ENCODE assay signal across 8 cellular contexts in the genomic region with DNA sequence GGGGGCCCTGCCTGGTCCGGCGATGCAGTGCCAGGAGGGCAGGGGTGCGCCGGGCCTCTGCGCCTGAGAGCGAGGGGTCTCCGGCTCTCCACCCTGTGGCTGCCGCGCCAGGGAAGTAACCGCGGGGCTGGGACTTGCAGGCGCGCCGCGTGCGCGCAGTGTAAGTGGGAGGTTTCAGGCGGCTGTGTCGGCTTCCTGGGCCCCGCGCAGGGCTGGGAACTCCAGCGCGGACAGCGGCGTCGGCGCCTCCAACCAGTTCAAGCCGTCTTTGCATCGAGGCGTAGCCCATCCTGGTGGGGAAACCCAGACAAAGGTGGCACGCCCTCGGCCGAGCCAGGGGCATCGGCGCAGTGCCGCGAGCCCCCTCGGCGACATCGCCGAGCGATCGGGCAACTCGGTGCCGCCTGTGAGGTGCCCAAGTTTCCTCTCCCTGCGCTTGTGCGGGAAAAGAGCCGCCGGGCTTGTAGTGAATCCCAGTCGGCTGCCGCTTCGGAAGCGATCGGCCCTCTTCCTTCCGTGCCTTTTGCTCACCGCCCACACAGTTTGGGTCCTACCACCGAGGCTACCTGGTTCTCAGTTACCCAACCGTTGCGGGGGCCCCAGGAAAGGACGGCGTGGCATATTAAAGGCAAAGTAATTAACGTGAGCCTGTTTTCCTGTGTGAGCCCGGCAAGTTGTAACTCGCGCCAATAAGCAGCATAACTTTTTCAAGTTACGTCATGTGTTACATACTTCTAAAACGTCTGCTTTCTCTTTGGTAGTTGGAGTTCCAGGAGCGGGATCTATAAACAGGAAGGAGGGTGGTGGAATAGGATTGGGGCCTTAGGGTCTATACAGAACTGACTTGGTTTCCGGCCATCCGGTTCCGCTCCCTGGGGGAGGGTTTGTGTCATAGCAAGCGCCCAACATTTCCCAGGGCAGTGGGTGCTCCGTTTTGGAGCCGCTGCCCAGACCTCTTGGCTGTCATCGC. TPM values are rescaled to one million over a fixed set of nuclear protein-coding genes. Genes with fewer than 3 reads are reported as not detected.
A peak's percentile ranks its signal among the peaks of the same experiment; 100 is the strongest.
DNase-seq lines count a peak whose midpoint lies in the region; ATAC-seq and TF ChIP-seq lines count a peak whose summit lies in the region.

No MANE protein-coding gene starts in this region.

- H3K27me3 ChIP-seq in right lobe of liver, result no peaks in the 10 kb centered on the region

- CTCF ChIA-PET in activated CD4-positive, alpha-beta T cell treated with anti-CD3 and anti-CD28 coated beads, Interleukin-2, amount 10 ng/mL, durations not matched to agents 7 days and 5 days (lab: Charles Lee), result no interaction called here

- no peaks in the 10 kb centered on the region for H3K36me3 ChIP-seq in right lobe of liver

- H3K27ac Mint-ChIP-seq in activated CD4-positive, alpha-beta T cell treated with anti-CD3 and anti-CD28 coated beads, Interleukin-2, amount 10 ng/mL, durations not matched to agents 7 days and 5 days, result peak overlapping the region; percentile 87

- peak; percentile 55 for TF ChIP-seq POLR2A in right lobe of liver (IDR thresholded peaks at IDR 0.05)

- POLR2A ChIA-PET in activated CD4-positive, alpha-beta T cell treated with anti-CD3 and anti-CD28 coated beads, Interleukin-2, amount 10 ng/mL, durations not matched to agents 7 days and 5 days (lab: Charles Lee), result no interaction called here

- H3K36me3 Mint-ChIP-seq in activated CD4-positive, alpha-beta T cell treated with anti-CD3 and anti-CD28 coated beads, Interleukin-2, amount 10 ng/mL, durations not matched to agents 7 days and 5 days (ENCODE audit: low read depth), result no peaks in the 10 kb centered on the region

- no peaks in the 10 kb centered on the region for H3K27me3 Mint-ChIP-seq in activated CD4-positive, alpha-beta T cell treated with anti-CD3 and anti-CD28 coated beads, Interleukin-2, amount 10 ng/mL, durations not matched to agents 7 days and 5 days

- H3K4me3 ChIP-seq in right lobe of liver, result peak overlapping the region; percentile 73 to 93 (median 79)

- peaks cover 0 to 18% (median 5%) of the 10 kb centered on the region in 4 donors for H3K4me1 ChIP-seq in right lobe of liver

- 0% methylated on average over 11 of the region's 75 CpGs for WGBS in right lobe of liver (ENCODE audit: insufficient coverage, low coverage, low lambda C conversion rate, missing lambda C conversion rate)

- H3K9me3 Mint-ChIP-seq in activated CD4-positive, alpha-beta T cell treated with anti-CD3 and anti-CD28 coated beads, Interleukin-2, amount 10 ng/mL, durations not matched to agents 7 days and 5 days, result no peaks in the 10 kb centered on the region

- H3K4me1 Mint-ChIP-seq in activated CD4-positive, alpha-beta T cell treated with anti-CD3 and anti-CD28 coated beads, Interleukin-2, amount 10 ng/mL, durations not matched to agents 7 days and 5 days, result peaks cover 52% of the 10 kb centered on the region

- intact Hi-C loops in right lobe of liver (cut with DNase I), result loop anchor here in 1 of 2 donors (5.0 kb wide), 1 partner anchor 163 kb away; no protein-coding TSS in a partner anchor

- ATAC-seq in HG02938 (IDR thresholded peaks at IDR 0.05; ENCODE audit: unreplicated experiment), result peak; percentile 41
- ATAC-seq in right lobe of liver, result peak; percentile 58 to 68 (median 68)

- peak; percentile 11 to 34 (median 28) for TF ChIP-seq CTCF in right lobe of liver (IDR thresholded peaks at IDR 0.05)

- DNase-seq in NCI-H1417 (lab: John Stamatoyannopoulos, UW), result peak; percentile 63 to 83 (median 79)
- no peak for DNase-seq in NCI-H1417 treated with DMSO at 0.1 percent for 48 hours (lab: John Stamatoyannopoulos, UW)
- DNase-seq in NCI-H524 (lab: John Stamatoyannopoulos, UW), result peak; percentile 45 to 74
- peak; percentile 66 for DNase-seq in activated CD4-positive, alpha-beta T cell treated with anti-CD3 and anti-CD28 coated beads, Interleukin-2, amount 10 ng/mL, durations not matched to agents 7 days and 5 days
- DNase-seq in dermis blood vessel endothelial cell, result peak; percentile 83
- DNase-seq in right lobe of liver, result peak; percentile 70 to 81 (median 71)
- peak; percentile 73 for DNase-seq in stimulated activated CD4-positive, alpha-beta T cell treated with anti-CD3 and anti-CD28 coated beads, Interleukin-4, amount 100 ng/mL, for 1 hour

- H3K4me3 Mint-ChIP-seq in activated CD4-positive, alpha-beta T cell treated with anti-CD3 and anti-CD28 coated beads, Interleukin-2, amount 10 ng/mL, durations not matched to agents 7 days and 5 days, result peak overlapping the region; percentile 93

- no peaks in the 10 kb centered on the region for H3K9me3 ChIP-seq in right lobe of liver

- H3K27ac ChIP-seq in right lobe of liver, result peak overlapping the region; percentile 90 to 94 (median 91)

RNA-seq across cellular contexts. Expression of a gene that starts 1.2 kb away (rescaled TPM):
- total RNA-seq in activated CD4-positive, alpha-beta T cell treated with anti-CD3 and anti-CD28 coated beads, Interleukin-2, amount 10 ng/mL, durations not matched to agents 7 days and 5 days, result 10 to 100 TPM; 17.4 to 18.2 TPM
- total RNA-seq in dermis blood vessel endothelial cell (21.8 and 25.7 TPM in 2 replicates), right lobe of liver (1 to 10 TPM; 5.4 to 9.6 (median 7.7) TPM)
